In genomic region chr1:206178061-206178989, GRCh38 we compare ENCODE assay signal across 1 cellular context.
A peak's percentile ranks its signal among the peaks of the same experiment; 100 is the strongest.
TF ChIP-seq lines count a peak whose summit lies in the region.
"Not testable (repeated sequence)": the region's sequence is repeated elsewhere in the genome, so short reads cannot be mapped to it uniquely, and the experiment has no call there.

No MANE protein-coding gene starts in this region.

TF ChIP-seq in K562, 482 proteins besides CTCF, POLR2A, EP300 and RAD21 (continued from another document):
- 0 out of 2 replicates have a peak, but pooled peaks have one; percentile 9 for TF ChIP-seq ZBTB40 (IDR thresholded peaks at IDR 0.05)
- not testable (repeated sequence) for TF ChIP-seq ZBTB40 (CRISPR knock-in tag; IDR thresholded peaks at IDR 0.05); TEAD4 (CRISPR knock-in tag; IDR thresholded peaks at IDR 0.05; ENCODE audit: borderline replicate concordance); FOXM1 (CRISPR knock-in tag; IDR thresholded peaks at IDR 0.05; ENCODE audit: low read depth); ATF3 (CRISPR knock-in tag; conservative IDR thresholded peaks at IDR 0.05); JUND (tag; IDR thresholded peaks at IDR 0.05; ENCODE audit: borderline replicate concordance, low read depth, low read length)
- peak; percentile 61; the same call in 1 of the 2 replicates for TF ChIP-seq SOX6 (IDR thresholded peaks at IDR 0.05)
- peak; percentile 57 for TF ChIP-seq TEAD4 (IDR thresholded peaks at IDR 0.05; ENCODE audit: low read length)
- TF ChIP-seq ARID1B (IDR thresholded peaks at IDR 0.05) = peak; percentile 65
- TF ChIP-seq MTA2 (IDR thresholded peaks at IDR 0.05; ENCODE audit: low read depth) = 0 out of 2 replicates have a peak, but pooled peaks have one; percentile 17
- TF ChIP-seq TAL1 (IDR thresholded peaks at IDR 0.05) = peak; percentile 55
- peak; percentile 72 for TF ChIP-seq CEBPB (tag; IDR thresholded peaks at IDR 0.05)
- 0 out of 2 replicates have a peak, but pooled peaks have one; percentile 30 for TF ChIP-seq FOXM1 (IDR thresholded peaks at IDR 0.05; ENCODE audit: low read depth)
- TF ChIP-seq TEAD1 (CRISPR knock-in tag; IDR thresholded peaks at IDR 0.05) = 0 out of 4 replicates have a peak, but pooled peaks of 1 of the 2 experiments have one; percentile 16
- TF ChIP-seq LCOR (CRISPR knock-in tag; IDR thresholded peaks at IDR 0.05) = 0 out of 2 replicates have a peak, but pooled peaks have one; percentile 33
- peak; percentile 41; the same call in 1 of the 2 replicates for TF ChIP-seq ATF3 (IDR thresholded peaks at IDR 0.05)
- TF ChIP-seq JUND (IDR thresholded peaks at IDR 0.05; ENCODE audit: borderline replicate concordance, low read depth, low read length) = peak; percentile 35; the same call in 1 of the 2 replicates
- TF ChIP-seq CBFA2T2 (conservative IDR thresholded peaks at IDR 0.05) = peak; percentile 64
- TF ChIP-seq KDM1A (IDR thresholded peaks at IDR 0.05) = 0 out of 4 replicates have a peak, but pooled peaks of 1 of the 2 experiments have one; percentile 50
- TF ChIP-seq CTBP1 (IDR thresholded peaks at IDR 0.05; ENCODE audit: borderline replicate concordance) = peak; percentile 32; the same call in 1 of the 2 replicates
TF ChIP-seq in K562: peak in this region for 20; not testable (repeated sequence) for 462.
